ENCODE assay signal across 9 cellular contexts in the genomic region with DNA sequence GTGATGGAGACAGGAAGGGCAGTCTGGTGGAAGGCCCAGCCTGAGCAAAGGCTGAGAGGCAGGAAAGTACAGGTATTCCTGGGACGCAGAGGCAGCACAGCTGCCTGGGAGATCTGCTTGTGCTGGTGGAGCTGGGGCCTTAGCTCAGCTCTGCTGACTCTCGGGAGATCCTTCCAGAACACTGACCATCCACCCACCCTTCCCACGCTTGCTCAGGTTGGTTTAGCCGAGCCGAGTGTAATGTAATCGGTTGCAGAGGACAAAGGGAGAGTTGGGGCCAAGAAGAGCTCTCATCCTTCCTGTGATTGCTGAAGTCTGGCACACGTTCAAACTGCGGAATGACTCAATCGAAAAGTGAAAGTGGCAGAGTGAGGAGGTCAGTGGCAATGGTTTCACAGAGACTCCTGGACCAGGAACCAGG. TPM values are rescaled to one million over a fixed set of nuclear protein-coding genes. Genes with fewer than 3 reads are reported as not detected.
A peak's percentile ranks its signal among the peaks of the same experiment; 100 is the strongest.
DNase-seq lines count a peak whose midpoint lies in the region; ATAC-seq and TF ChIP-seq lines count a peak whose summit lies in the region.
"Had no signal": no experiment of that assay in that cellular context is flagged by ENCODE, and none has a peak within 500 bp of the region (broad histone marks: within the 10 kb centered on the region; RNA-seq: fewer than 3 reads in every experiment).

No MANE protein-coding gene starts in this region.

- H3K9me3 Mint-ChIP-seq in activated T-helper 2 cell treated with anti-CD3 and anti-CD28 coated beads, Interferon-gamma antibody, Interleukin-2, Interleukin-4, amounts not matched to agents 10 μg/mL and 5 μg/mL and 100 μg/mL, durations not matched to agents 14 hours and 24 hours and 36 hours, result peaks cover 15% of the 10 kb centered on the region

- no peaks in the 10 kb centered on the region for H3K36me3 Mint-ChIP-seq in activated T-helper 2 cell treated with anti-CD3 and anti-CD28 coated beads, Interferon-gamma antibody, Interleukin-2, Interleukin-4, amounts not matched to agents 10 μg/mL and 5 μg/mL and 100 μg/mL, durations not matched to agents 14 hours and 24 hours and 36 hours (ENCODE audit: low read depth)

- no peaks in the 10 kb centered on the region for H3K79me2 ChIP-seq in OCI-LY3 (ENCODE audit: low read length)

- H3K4me1 ChIP-seq in OCI-LY3 (ENCODE audit: low read length), result peaks cover 71% of the 10 kb centered on the region

- peak overlapping the region; percentile 63 for H3K27ac ChIP-seq in OCI-LY3 (ENCODE audit: low read length)

- H2AFZ ChIP-seq in OCI-LY3 (ENCODE audit: low read depth, low read length), result no peak overlapping the region

- H3K9ac ChIP-seq in OCI-LY3 (ENCODE audit: low read length), result peak overlapping the region; percentile 24; the same call in 1 of the 2 replicates

- H3K27me3 Mint-ChIP-seq in activated T-helper 2 cell treated with anti-CD3 and anti-CD28 coated beads, Interferon-gamma antibody, Interleukin-2, Interleukin-4, amounts not matched to agents 10 μg/mL and 5 μg/mL and 100 μg/mL, durations not matched to agents 14 hours and 24 hours and 36 hours (ENCODE audit: low read depth), result no peaks in the 10 kb centered on the region

- ATAC-seq in GM21576 (IDR thresholded peaks at IDR 0.05; ENCODE audit: unreplicated experiment), result no peak

- H3K4me3 ChIP-seq in OCI-LY3 (ENCODE audit: low read length), result peak overlapping the region; percentile 2; the same call in 1 of the 2 replicates
- H3K4me3 ChIP-seq in fibroblast of pulmonary artery (replicated peaks; ENCODE audit: low read depth, low read length), result no peak overlapping the region

- peaks cover 8% of the 10 kb centered on the region for H3K36me3 ChIP-seq in OCI-LY3 (replicated peaks; ENCODE audit: low read depth, low read length)

- H4K20me1 ChIP-seq in OCI-LY3 (ENCODE audit: insufficient read depth, low read length), result no peaks in the 10 kb centered on the region

- H3K4me2 ChIP-seq in OCI-LY3 (ENCODE audit: low read length), result peak overlapping the region; percentile 70

- H3K27me3 ChIP-seq in OCI-LY3 (ENCODE audit: low read depth, low read length), result no peaks in the 10 kb centered on the region

- TF ChIP-seq CTCF in OCI-LY3 (IDR thresholded peaks at IDR 0.05; ENCODE audit: low read depth, low read length), result no peak
- no peak for TF ChIP-seq CTCF in fibroblast of pulmonary artery (IDR thresholded peaks at IDR 0.05; ENCODE audit: low read length, missing control alignments)

- peaks cover 5% of the 10 kb centered on the region for H3K4me1 Mint-ChIP-seq in activated T-helper 2 cell treated with anti-CD3 and anti-CD28 coated beads, Interferon-gamma antibody, Interleukin-2, Interleukin-4, amounts not matched to agents 10 μg/mL and 5 μg/mL and 100 μg/mL, durations not matched to agents 14 hours and 24 hours and 36 hours (ENCODE audit: low read depth)
- H3K4me1 Mint-ChIP-seq: naive B cell had no signal

- no peak overlapping the region for H3K4me3 Mint-ChIP-seq in activated T-helper 2 cell treated with anti-CD3 and anti-CD28 coated beads, Interferon-gamma antibody, Interleukin-2, Interleukin-4, amounts not matched to agents 10 μg/mL and 5 μg/mL and 100 μg/mL, durations not matched to agents 14 hours and 24 hours and 36 hours (ENCODE audit: low read depth)
- H3K4me3 Mint-ChIP-seq: naive B cell had no signal

- H3K27ac Mint-ChIP-seq in activated T-helper 2 cell treated with anti-CD3 and anti-CD28 coated beads, Interferon-gamma antibody, Interleukin-2, Interleukin-4, amounts not matched to agents 10 μg/mL and 5 μg/mL and 100 μg/mL, durations not matched to agents 14 hours and 24 hours and 36 hours, result no peak overlapping the region
- H3K27ac Mint-ChIP-seq: naive B cell had no signal

- intact Hi-C loops in activated T-helper 2 cell treated with anti-CD3 and anti-CD28 coated beads, Interferon-gamma antibody, Interleukin-2, Interleukin-4, amounts not matched to agents 10 μg/mL and 5 μg/mL and 100 μg/mL, durations not matched to agents 14 hours and 24 hours and 36 hours (cut with micrococcal nuclease), result no loop called here

- DNase-seq in NCI-H1417 (lab: John Stamatoyannopoulos, UW), result peak in 2 of 3 experiments; percentile 7 to 8
- DNase-seq in NCI-H1417 treated with DMSO at 0.1 percent for 48 hours (lab: John Stamatoyannopoulos, UW), result no peak
- peak; percentile 75 for DNase-seq in fibroblast of pulmonary artery (ENCODE audit: low read depth)
- DNase-seq in smooth muscle cell of the brain vasculature (ENCODE audit: low read depth, low spot score), result peak; percentile 59
- DNase-seq in putamen (ENCODE audit: low spot score), result no peak
- DNase-seq in activated T-helper 2 cell treated with anti-CD3 and anti-CD28 coated beads, Interferon-gamma antibody, Interleukin-2, Interleukin-4, amounts not matched to agents 10 μg/mL and 5 μg/mL and 100 μg/mL, durations not matched to agents 14 hours and 24 hours and 36 hours (ENCODE audit: low spot score), result no peak
- DNase-seq: naive B cell had no signal

- peaks cover 13% of the 10 kb centered on the region; the same call in 1 of the 2 replicates for H3K9me3 ChIP-seq in OCI-LY3 (ENCODE audit: insufficient read depth, low read length)

RNA-seq across cellular contexts. Expression of gene GPR78, which starts 43.1 kb away (rescaled TPM):
- not detected in 2 replicates for total RNA-seq in activated T-helper 2 cell treated with anti-CD3 and anti-CD28 coated beads, Interferon-gamma antibody, Interleukin-2, Interleukin-4, amounts not matched to agents 10 μg/mL and 5 μg/mL and 100 μg/mL, durations not matched to agents 14 hours and 24 hours and 36 hours

RNA-seq across cellular contexts. Expression of gene CPZ, which starts 55.5 kb away (rescaled TPM):
- not detected in 2 replicates for total RNA-seq in activated T-helper 2 cell treated with anti-CD3 and anti-CD28 coated beads, Interferon-gamma antibody, Interleukin-2, Interleukin-4, amounts not matched to agents 10 μg/mL and 5 μg/mL and 100 μg/mL, durations not matched to agents 14 hours and 24 hours and 36 hours

Comparison
In these comparisons a context has a peak if more than half of its experiments do, and no peak if none do; other contexts are left out.
1. DNase-seq: peak in NCI-H1417 (2 of 3), fibroblast of pulmonary artery (single experiment) and smooth muscle cell of the brain vasculature (single experiment); none in NCI-H1417 treated with DMSO at 0.1 percent for 48 hours (single experiment), putamen (single experiment) and activated T-helper 2 cell treated with anti-CD3 and anti-CD28 coated beads, Interferon-gamma antibody, Interleukin-2, Interleukin-4, amounts not matched to agents 10 μg/mL and 5 μg/mL and 100 μg/mL, durations not matched to agents 14 hours and 24 hours and 36 hours (single experiment).